34 cellular contexts compared by ENCODE assay signal in genomic region chr11:1633864-1634263, GRCh38. TPM values are rescaled to one million over a fixed set of nuclear protein-coding genes. Genes with fewer than 3 reads are reported as not detected.
"Had no signal": no experiment of that assay in that cellular context is flagged by ENCODE, and none has a peak within 500 bp of the region (broad histone marks: within the 10 kb centered on the region; RNA-seq: fewer than 3 reads in every experiment).

No MANE protein-coding gene starts in this region.

- H3K4me1 ChIP-seq: adrenal gland, ascending aorta had no signal

- H3K4me3 ChIP-seq: adrenal gland, ascending aorta had no signal

- H3K9me3 ChIP-seq: adrenal gland, ascending aorta had no signal

- FAIRE-seq: TTC549 had no signal

- ATAC-seq: activated CD8-positive, alpha-beta T cell treated with anti-CD3 and anti-CD28 coated beads for 36 hours; activated naive CD4-positive, alpha-beta T cell treated with anti-CD3 and anti-CD28 coated beads, Interleukin-2, amount 50 U/mL, for 72 hours; activated T-cell treated with anti-CD3 and anti-CD28 coated beads, Interleukin-2, amount 50 U/mL, for 4 hours; activated T-cell treated with anti-CD3 and anti-CD28 coated beads, Interleukin-2, amount 50 U/mL, for 72 hours; activated T-helper 17 cell treated with anti-CD3 and anti-CD28 coated beads, Interleukin-2, amount 50 U/mL, for 72 hours had no signal

- H3K36me3 ChIP-seq: adrenal gland, ascending aorta had no signal

- H3K27ac ChIP-seq: adrenal gland, ascending aorta, VCaP had no signal

- DNase-seq: activated B cell treated with CpG ODN at 0.5 μM for 24 hours; activated CD4-positive, alpha-beta memory T cell treated with anti-CD3 and anti-CD28 coated beads for 36 hours; activated CD4-positive, alpha-beta T cell treated with anti-CD3 and anti-CD28 coated beads for 4 hours; activated CD4-positive, alpha-beta T cell treated with anti-CD3 and anti-CD28 coated beads, Interleukin-2, amount 10 ng/mL, durations not matched to agents 24 days and 14 days; activated CD4-positive, alpha-beta T cell treated with anti-CD3 and anti-CD28 coated beads, Interleukin-2, amount 50 U/mL, for 1 hour; activated CD4-positive, alpha-beta T cell treated with anti-CD3 and anti-CD28 coated beads, Interleukin-2, amount 50 U/mL, for 4 hours; activated CD4-positive, CD25-positive, alpha-beta regulatory T cell treated with anti-CD3 and anti-CD28 coated beads, Interleukin-2, amount 50 U/mL, for 72 hours; activated CD8-positive, alpha-beta memory T cell treated with anti-CD3 and anti-CD28 coated beads, Interleukin-2, amount 50 U/mL, for 4 hours; activated CD8-positive, alpha-beta T cell treated with anti-CD3 and anti-CD28 coated beads for 36 hours; activated effector memory CD4-positive, alpha-beta T cell treated with anti-CD3 and anti-CD28 coated beads, Interleukin-2, amount 50 U/mL, for 16 hours; activated gamma-delta T cell treated with Interleukin-2 at 50 U/mL for 16 hours; activated naive CD4-positive, alpha-beta T cell; activated naive CD4-positive, alpha-beta T cell treated with anti-CD3 and anti-CD28 coated beads for 36 hours; activated naive CD4-positive, alpha-beta T cell treated with anti-CD3 and anti-CD28 coated beads, Interleukin-2, amount 50 U/mL, for 16 hours; activated naive CD8-positive, alpha-beta T cell treated with anti-CD3 and anti-CD28 coated beads for 36 hours; activated T-cell treated with anti-CD3 and anti-CD28 coated beads for 4 hours; activated T-cell treated with anti-CD3 and anti-CD28 coated beads, Interleukin-2, amount 50 U/mL, for 1 hour; activated T-cell treated with anti-CD3 and anti-CD28 coated beads, Interleukin-2, amount 50 U/mL, for 4 hours; activated T-cell treated with anti-CD3 and anti-CD28 coated beads, Interleukin-2, amount 50 U/mL, for 72 hours; adrenal gland; amniotic stem cell; central memory CD4-positive, alpha-beta T cell; SW 1271; T-helper 1 cell; T-helper 2 cell; T-helper 9 cell had no signal

- H3K27me3 ChIP-seq: ascending aorta had no signal

RNA-seq across cellular contexts. Expression of gene KRTAP5-5, which starts 4.3 kb away (rescaled TPM):
- total RNA-seq: activated B cell treated with CpG ODN at 0.5 μM for 24 hours; activated CD4-positive, alpha-beta memory T cell treated with anti-CD3 and anti-CD28 coated beads for 36 hours; activated CD4-positive, alpha-beta T cell treated with anti-CD3 and anti-CD28 coated beads, Interleukin-2, amount 10 ng/mL, durations not matched to agents 24 days and 14 days; activated CD8-positive, alpha-beta memory T cell treated with anti-CD3 and anti-CD28 coated beads for 36 hours; activated CD8-positive, alpha-beta T cell treated with anti-CD3 and anti-CD28 coated beads for 36 hours; activated naive CD4-positive, alpha-beta T cell treated with anti-CD3 and anti-CD28 coated beads for 36 hours; activated naive CD4-positive, alpha-beta T cell treated with anti-CD3 and anti-CD28 coated beads, Interleukin-2, amount 50 U/mL, for 72 hours; activated naive CD8-positive, alpha-beta T cell treated with anti-CD3 and anti-CD28 coated beads for 36 hours; activated T-cell treated with anti-CD3 and anti-CD28 coated beads, Interleukin-2, amount 50 U/mL, for 4 hours; activated T-cell treated with anti-CD3 and anti-CD28 coated beads, Interleukin-2, amount 50 U/mL, for 72 hours; activated T-helper 1 cell treated with anti-CD3 and anti-CD28 coated beads, Interleukin-12 subunit alpha, Interleukin-12 subunit beta, Interleukin-2, Interleukin-4 antibody, amounts not matched to agents 30 ng/mL and 10 ng/mL and 1 ng/mL, durations not matched to agents 14 hours and 24 hours and 36 hours; activated T-helper 17 cell treated with anti-CD3 and anti-CD28 coated beads, Interleukin-2, amount 50 U/mL, for 72 hours; adrenal gland; ascending aorta; cardiac septum had no signal
- polyA plus RNA-seq: adrenal gland had no signal

RNA-seq across cellular contexts. Expression of gene KRTAP5-4, which starts 11.9 kb away (rescaled TPM):
- total RNA-seq: activated B cell treated with CpG ODN at 0.5 μM for 24 hours; activated CD4-positive, alpha-beta memory T cell treated with anti-CD3 and anti-CD28 coated beads for 36 hours; activated CD4-positive, alpha-beta T cell treated with anti-CD3 and anti-CD28 coated beads, Interleukin-2, amount 10 ng/mL, durations not matched to agents 24 days and 14 days; activated CD8-positive, alpha-beta memory T cell treated with anti-CD3 and anti-CD28 coated beads for 36 hours; activated CD8-positive, alpha-beta T cell treated with anti-CD3 and anti-CD28 coated beads for 36 hours; activated naive CD4-positive, alpha-beta T cell treated with anti-CD3 and anti-CD28 coated beads for 36 hours; activated naive CD4-positive, alpha-beta T cell treated with anti-CD3 and anti-CD28 coated beads, Interleukin-2, amount 50 U/mL, for 72 hours; activated naive CD8-positive, alpha-beta T cell treated with anti-CD3 and anti-CD28 coated beads for 36 hours; activated T-cell treated with anti-CD3 and anti-CD28 coated beads, Interleukin-2, amount 50 U/mL, for 4 hours; activated T-cell treated with anti-CD3 and anti-CD28 coated beads, Interleukin-2, amount 50 U/mL, for 72 hours; activated T-helper 1 cell treated with anti-CD3 and anti-CD28 coated beads, Interleukin-12 subunit alpha, Interleukin-12 subunit beta, Interleukin-2, Interleukin-4 antibody, amounts not matched to agents 30 ng/mL and 10 ng/mL and 1 ng/mL, durations not matched to agents 14 hours and 24 hours and 36 hours; activated T-helper 17 cell treated with anti-CD3 and anti-CD28 coated beads, Interleukin-2, amount 50 U/mL, for 72 hours; adrenal gland; ascending aorta; cardiac septum had no signal
- polyA plus RNA-seq: adrenal gland had no signal

RNA-seq across cellular contexts. Expression of gene KRTAP5-3, which starts 25.6 kb away (rescaled TPM):
- total RNA-seq: activated B cell treated with CpG ODN at 0.5 μM for 24 hours; activated CD4-positive, alpha-beta memory T cell treated with anti-CD3 and anti-CD28 coated beads for 36 hours; activated CD4-positive, alpha-beta T cell treated with anti-CD3 and anti-CD28 coated beads, Interleukin-2, amount 10 ng/mL, durations not matched to agents 24 days and 14 days; activated CD8-positive, alpha-beta memory T cell treated with anti-CD3 and anti-CD28 coated beads for 36 hours; activated CD8-positive, alpha-beta T cell treated with anti-CD3 and anti-CD28 coated beads for 36 hours; activated naive CD4-positive, alpha-beta T cell treated with anti-CD3 and anti-CD28 coated beads for 36 hours; activated naive CD4-positive, alpha-beta T cell treated with anti-CD3 and anti-CD28 coated beads, Interleukin-2, amount 50 U/mL, for 72 hours; activated naive CD8-positive, alpha-beta T cell treated with anti-CD3 and anti-CD28 coated beads for 36 hours; activated T-cell treated with anti-CD3 and anti-CD28 coated beads, Interleukin-2, amount 50 U/mL, for 4 hours; activated T-cell treated with anti-CD3 and anti-CD28 coated beads, Interleukin-2, amount 50 U/mL, for 72 hours; activated T-helper 1 cell treated with anti-CD3 and anti-CD28 coated beads, Interleukin-12 subunit alpha, Interleukin-12 subunit beta, Interleukin-2, Interleukin-4 antibody, amounts not matched to agents 30 ng/mL and 10 ng/mL and 1 ng/mL, durations not matched to agents 14 hours and 24 hours and 36 hours; activated T-helper 17 cell treated with anti-CD3 and anti-CD28 coated beads, Interleukin-2, amount 50 U/mL, for 72 hours; adrenal gland; ascending aorta; cardiac septum had no signal
- polyA plus RNA-seq: adrenal gland had no signal

RNA-seq across cellular contexts. Expression of gene KRTAP5-2, which starts 35.8 kb away (rescaled TPM):
- total RNA-seq: activated B cell treated with CpG ODN at 0.5 μM for 24 hours; activated CD4-positive, alpha-beta memory T cell treated with anti-CD3 and anti-CD28 coated beads for 36 hours; activated CD4-positive, alpha-beta T cell treated with anti-CD3 and anti-CD28 coated beads, Interleukin-2, amount 10 ng/mL, durations not matched to agents 24 days and 14 days; activated CD8-positive, alpha-beta memory T cell treated with anti-CD3 and anti-CD28 coated beads for 36 hours; activated CD8-positive, alpha-beta T cell treated with anti-CD3 and anti-CD28 coated beads for 36 hours; activated naive CD4-positive, alpha-beta T cell treated with anti-CD3 and anti-CD28 coated beads for 36 hours; activated naive CD4-positive, alpha-beta T cell treated with anti-CD3 and anti-CD28 coated beads, Interleukin-2, amount 50 U/mL, for 72 hours; activated naive CD8-positive, alpha-beta T cell treated with anti-CD3 and anti-CD28 coated beads for 36 hours; activated T-cell treated with anti-CD3 and anti-CD28 coated beads, Interleukin-2, amount 50 U/mL, for 4 hours; activated T-cell treated with anti-CD3 and anti-CD28 coated beads, Interleukin-2, amount 50 U/mL, for 72 hours; activated T-helper 1 cell treated with anti-CD3 and anti-CD28 coated beads, Interleukin-12 subunit alpha, Interleukin-12 subunit beta, Interleukin-2, Interleukin-4 antibody, amounts not matched to agents 30 ng/mL and 10 ng/mL and 1 ng/mL, durations not matched to agents 14 hours and 24 hours and 36 hours; activated T-helper 17 cell treated with anti-CD3 and anti-CD28 coated beads, Interleukin-2, amount 50 U/mL, for 72 hours; adrenal gland; ascending aorta; cardiac septum had no signal
- polyA plus RNA-seq: adrenal gland had no signal

RNA-seq across cellular contexts. Expression of gene KRTAP5-1, which starts 48.8 kb away (rescaled TPM):
- total RNA-seq: activated B cell treated with CpG ODN at 0.5 μM for 24 hours; activated CD4-positive, alpha-beta memory T cell treated with anti-CD3 and anti-CD28 coated beads for 36 hours; activated CD4-positive, alpha-beta T cell treated with anti-CD3 and anti-CD28 coated beads, Interleukin-2, amount 10 ng/mL, durations not matched to agents 24 days and 14 days; activated CD8-positive, alpha-beta memory T cell treated with anti-CD3 and anti-CD28 coated beads for 36 hours; activated CD8-positive, alpha-beta T cell treated with anti-CD3 and anti-CD28 coated beads for 36 hours; activated naive CD4-positive, alpha-beta T cell treated with anti-CD3 and anti-CD28 coated beads for 36 hours; activated naive CD4-positive, alpha-beta T cell treated with anti-CD3 and anti-CD28 coated beads, Interleukin-2, amount 50 U/mL, for 72 hours; activated naive CD8-positive, alpha-beta T cell treated with anti-CD3 and anti-CD28 coated beads for 36 hours; activated T-cell treated with anti-CD3 and anti-CD28 coated beads, Interleukin-2, amount 50 U/mL, for 4 hours; activated T-cell treated with anti-CD3 and anti-CD28 coated beads, Interleukin-2, amount 50 U/mL, for 72 hours; activated T-helper 1 cell treated with anti-CD3 and anti-CD28 coated beads, Interleukin-12 subunit alpha, Interleukin-12 subunit beta, Interleukin-2, Interleukin-4 antibody, amounts not matched to agents 30 ng/mL and 10 ng/mL and 1 ng/mL, durations not matched to agents 14 hours and 24 hours and 36 hours; activated T-helper 17 cell treated with anti-CD3 and anti-CD28 coated beads, Interleukin-2, amount 50 U/mL, for 72 hours; adrenal gland; ascending aorta; cardiac septum had no signal
